ENCODE assay signal across 11 cellular contexts in the genomic region with DNA sequence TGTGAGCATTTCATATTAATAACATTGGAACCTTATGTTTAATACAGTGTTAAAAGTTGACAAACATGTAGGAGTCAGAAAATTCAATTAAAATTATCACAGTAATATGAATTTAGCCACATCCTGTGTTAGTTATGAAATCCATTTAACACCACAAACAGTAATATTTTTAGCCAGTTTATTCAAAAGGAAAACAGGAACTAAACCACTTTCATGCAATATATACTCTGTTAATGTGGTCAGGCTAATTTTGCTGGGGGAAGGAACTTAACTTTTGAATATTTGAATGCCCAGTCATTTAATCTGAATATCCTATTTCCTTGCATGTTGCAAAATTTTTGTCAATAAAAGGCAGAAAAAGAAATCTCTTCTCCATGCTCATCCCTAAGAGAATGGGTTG. TPM values are rescaled to one million over a fixed set of nuclear protein-coding genes. Genes with fewer than 3 reads are reported as not detected.
DNase-seq lines count a peak whose midpoint lies in the region; ATAC-seq, FAIRE-seq and TF ChIP-seq lines count a peak whose summit lies in the region.
"Had no signal": no experiment of that assay in that cellular context is flagged by ENCODE, and none has a peak within 500 bp of the region (broad histone marks: within the 10 kb centered on the region; RNA-seq: fewer than 3 reads in every experiment).

No MANE protein-coding gene starts in this region.

- peak overlapping the region in 4 of 5 donors; percentile 25 to 56 (median 46) for H3K4me3 Mint-ChIP-seq in immature natural killer cell
- H3K4me3 Mint-ChIP-seq: T-helper 1 cell treated with Interleukin-12 subunit alpha and Interleukin-12 subunit beta and Interleukin-4 antibody, amounts not matched to agents 30 μg/mL and 1 μg/mL, for 36 hours had no signal

- DNase-seq in GM13976 (ENCODE audit: low spot score): peak; percentile 60
- peak; percentile 51 to 70 for DNase-seq in Kasumi-1 (lab: John Stamatoyannopoulos, UW)
- peak in 2 of 3 donors; percentile 28 to 32 for DNase-seq in immature natural killer cell
- DNase-seq in kidney: no peak
- DNase-seq in DMS79 (lab: John Stamatoyannopoulos, UW): no peak
- no peak for DNase-seq in NCI-H1092 treated with DMSO at 0.1 percent for 48 hours (lab: John Stamatoyannopoulos, UW)
- no peak for DNase-seq in left colon

- H3K9ac ChIP-seq in kidney (ENCODE audit: low read length in 2 of 2): no peak overlapping the region

- no peak for FAIRE-seq in kidney (lab: Jason Lieb, UNC)
- FAIRE-seq: K562 had no signal

- H3K4me3 ChIP-seq in kidney (ENCODE audit: low read length in 2 of 2): no peak overlapping the region
- H3K4me3 ChIP-seq: K562 had no signal

- peaks cover 23 to 29% of the 10 kb centered on the region in 2 donors for H3K4me1 Mint-ChIP-seq in immature natural killer cell

- intact Hi-C loops in kidney (cut with DNase I) (no loop called here), left colon (cut with DNase I, micrococcal nuclease) (no loop called here)

- H3K9me3 ChIP-seq in kidney (ENCODE audit: control insufficient read depth in 1 of 2, low read length in 2 of 2): no peaks in the 10 kb centered on the region

- no peaks in the 10 kb centered on the region for H3K9me3 Mint-ChIP-seq in immature natural killer cell
- H3K9me3 Mint-ChIP-seq: T-helper 1 cell treated with Interleukin-12 subunit alpha and Interleukin-12 subunit beta and Interleukin-4 antibody, amounts not matched to agents 30 μg/mL and 1 μg/mL, for 36 hours had no signal

- peak overlapping the region in 2 of 6 donors; percentile 26 to 73 for H3K27ac Mint-ChIP-seq in immature natural killer cell
- H3K27ac Mint-ChIP-seq: T-helper 1 cell treated with Interleukin-12 subunit alpha and Interleukin-12 subunit beta and Interleukin-4 antibody, amounts not matched to agents 30 μg/mL and 1 μg/mL, for 36 hours had no signal

- peaks cover 0 to 2% (median under 1%) of the 10 kb centered on the region in 3 donors for H3K27me3 Mint-ChIP-seq in immature natural killer cell (ENCODE audit: low read depth in 3 of 3)

- TF ChIP-seq CTCF in GM13976 (IDR thresholded peaks at IDR 0.05; ENCODE audit: borderline replicate concordance, control extremely low read depth, extremely low read depth, insufficient read depth, missing control alignments) (no peak), kidney (IDR thresholded peaks at IDR 0.05; ENCODE audit: borderline replicate concordance, extremely low read depth, insufficient read depth) (no peak)

- no peak overlapping the region for H3K27ac ChIP-seq in kidney (ENCODE audit: low read depth in 2 of 2, low read length in 2 of 2)

- H3K4me1 ChIP-seq in kidney (ENCODE audit: control insufficient read depth in 1 of 2, insufficient read depth in 1 of 2, low read depth in 1 of 2, low read length in 2 of 2): no peaks in the 10 kb centered on the region

- in situ Hi-C loops in GM13976 (cut with MboI; ENCODE audit: low sequenced_read_pairs, unreplicated experiment): no loop called here

- peak; percentile 88 for ATAC-seq in GM21723 (IDR thresholded peaks at IDR 0.05; ENCODE audit: unreplicated experiment)
- no peak for ATAC-seq in left colon
- ATAC-seq: K562 had no signal

- no peaks in the 10 kb centered on the region for H3K36me3 ChIP-seq in kidney (ENCODE audit: control insufficient read depth in 1 of 2, insufficient read depth in 2 of 2, low read length in 2 of 2)

- peaks cover 0 to 4% (median 4%) of the 10 kb centered on the region in 3 donors for H3K36me3 Mint-ChIP-seq in immature natural killer cell

RNA-seq across cellular contexts. Expression of a gene that starts 14.9 kb away (rescaled TPM):
- polyA plus RNA-seq in immature natural killer cell (100 to 1,000 TPM; 449 to 804 (median 530) TPM), kidney (ENCODE audit: insufficient read depth, low read depth, low replicate concordance) (15.4 TPM)
- total RNA-seq in kidney (25.0 TPM), left colon (1 to 10 TPM; 4.9 to 7.6 TPM)
- total RNA-seq: bronchial epithelial cell had no signal
- polyA plus RNA-seq: K562 had no signal

Comparison
In these comparisons a context has a peak if more than half of its experiments do, and no peak if none do; other contexts are left out.
1. DNase-seq: peak in GM13976 (single experiment), Kasumi-1 (2 of 2) and immature natural killer cell (2 of 3); none in kidney (single experiment), DMS79 (single experiment), NCI-H1092 treated with DMSO at 0.1 percent for 48 hours (single experiment) and left colon (0 of 2).